ENCODE assay signal across 10 cellular contexts in the genomic region with DNA sequence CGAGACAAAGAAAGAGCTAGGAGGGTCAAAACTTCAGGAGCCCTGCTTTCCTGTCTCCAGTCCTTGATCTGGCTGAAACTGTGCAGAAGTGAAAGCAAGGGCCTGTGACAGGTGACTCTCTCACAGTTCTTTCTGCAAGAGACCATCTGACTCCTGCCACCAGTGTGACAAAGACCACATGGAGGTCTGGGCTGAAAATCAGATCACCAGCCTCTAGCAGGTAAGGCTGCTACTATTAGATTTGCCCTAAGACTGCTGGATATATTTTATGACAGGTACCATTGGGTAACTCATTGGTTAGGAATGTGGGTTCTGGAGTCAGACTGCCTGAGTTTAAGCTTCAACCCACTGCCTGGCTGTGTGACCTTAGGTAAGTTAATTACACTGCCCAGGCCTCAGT.
DNase-seq lines count a peak whose midpoint lies in the region; ATAC-seq and TF ChIP-seq lines count a peak whose summit lies in the region.
"Had no signal": no experiment of that assay in that cellular context is flagged by ENCODE, and none has a peak within 500 bp of the region (broad histone marks: within the 10 kb centered on the region; RNA-seq: fewer than 3 reads in every experiment).

No MANE protein-coding gene starts in this region.

- peaks cover 7% of the 10 kb centered on the region for H3K9me1 ChIP-seq in IMR-90 (ENCODE audit: insufficient read depth, low read length)

- dilution Hi-C loops in IMR-90 (cut with HindIII; ENCODE audit: low sequenced_read_pairs, unreplicated experiment), result no loop called here

- H3K36me3 ChIP-seq in IMR-90 (ENCODE audit: control insufficient read depth, insufficient read depth, low read length) (no peaks in the 10 kb centered on the region), thyroid gland (no peaks in the 10 kb centered on the region)
- H3K36me3 ChIP-seq: right lobe of liver, vagina had no signal

- TF ChIP-seq CTCF in IMR-90 (conservative IDR thresholded peaks at IDR 0.05; ENCODE audit: low read depth, low read length) (no peak), thyroid gland (IDR thresholded peaks at IDR 0.05) (no peak)

- no peak overlapping the region; the same call in 1 of the 2 replicates for H3K4ac ChIP-seq in IMR-90 (ENCODE audit: low read depth, low read length)

- H2BK20ac ChIP-seq in IMR-90 (ENCODE audit: low read depth, low read length), result peak overlapping the region; percentile 42; the same call in 1 of the 2 replicates

- H3K4me2 ChIP-seq in IMR-90 (ENCODE audit: low read depth, low read length), result no peak overlapping the region

- no peak overlapping the region for H3K18ac ChIP-seq in IMR-90 (ENCODE audit: low read depth, low read length)

- BruUV-seq in IMR-90 (replicated peaks; lab: Mats Ljungman, UMichigan), result no TSS peak

- H4K91ac ChIP-seq in IMR-90 (ENCODE audit: insufficient read depth, low read depth, low read length), result peak overlapping the region; percentile 2; the same call in 1 of the 2 replicates

- H3K27ac ChIP-seq in IMR-90 (ENCODE audit: insufficient read depth, low read length), result no peak overlapping the region
- H3K27ac ChIP-seq in thyroid gland, result no peak overlapping the region
- H3K27ac ChIP-seq: right lobe of liver, vagina had no signal

- no peak overlapping the region for H3K56ac ChIP-seq in IMR-90 (ENCODE audit: extremely low read depth, insufficient read depth, low read length)

- POLR2A ChIA-PET in IMR-90 (lab: Charles Lee; ENCODE audit: unreplicated experiment), result no interaction called here

- ATAC-seq in GM18858 (IDR thresholded peaks at IDR 0.05; ENCODE audit: unreplicated experiment), result peak; percentile 62
- peak; percentile 78 for ATAC-seq in HG02571 (IDR thresholded peaks at IDR 0.05; ENCODE audit: unreplicated experiment)
- ATAC-seq in IMR-90 (ENCODE audit: low read depth), result peak; percentile 42

- peaks cover 11% of the 10 kb centered on the region for H3K4me1 ChIP-seq in IMR-90 (ENCODE audit: control insufficient read depth, insufficient read depth, low read length)
- H3K4me1 ChIP-seq in thyroid gland, result peaks cover 2 to 16% of the 10 kb centered on the region in 2 donors
- H3K4me1 ChIP-seq: right lobe of liver had no signal

- H3K14ac ChIP-seq in IMR-90 (replicated peaks; ENCODE audit: low read depth, low read length), result 0 out of 2 replicates have a peak overlapping the region, but pooled peaks have one; percentile 68

- no peaks in the 10 kb centered on the region for H3K9me3 ChIP-seq in IMR-90 (ENCODE audit: control insufficient read depth, insufficient read depth, low read length)
- no peaks in the 10 kb centered on the region for H3K9me3 ChIP-seq in thyroid gland
- H3K9me3 ChIP-seq: right lobe of liver, vagina had no signal

- H3K4me3 ChIP-seq in IMR-90 (ENCODE audit: insufficient read depth, low read depth, low read length) (no peak overlapping the region), thyroid gland (replicated peaks in 1 of 3) (no peak overlapping the region)
- H3K4me3 ChIP-seq: right lobe of liver, vagina had no signal

- no peak overlapping the region for H3K9ac ChIP-seq in IMR-90 (ENCODE audit: low read depth, low read length)

- no peaks in the 10 kb centered on the region for H3K27me3 ChIP-seq in IMR-90 (ENCODE audit: control insufficient read depth, insufficient read depth, low read length)
- no peaks in the 10 kb centered on the region for H3K27me3 ChIP-seq in thyroid gland
- H3K27me3 ChIP-seq: right lobe of liver, vagina had no signal

- intact Hi-C loops in IMR-90 (cut with micrococcal nuclease) (no loop called here), thyroid gland (cut with DNase I) (no loop called here)

- no peak overlapping the region for H2AK5ac ChIP-seq in IMR-90 (ENCODE audit: low read depth, low read length)

- no peak overlapping the region for H2AFZ ChIP-seq in IMR-90 (replicated peaks; ENCODE audit: low read length, poor library complexity)

- no peak overlapping the region for H3K23ac ChIP-seq in IMR-90 (ENCODE audit: low read depth, low read length)

- H2AK9ac ChIP-seq in IMR-90 (replicated peaks; ENCODE audit: low read depth, low read length, poor library complexity), result no peak overlapping the region

- H4K8ac ChIP-seq in IMR-90 (ENCODE audit: low read depth in 2 of 2, low read length in 2 of 2), result no peak overlapping the region

- H2BK5ac ChIP-seq in IMR-90 (ENCODE audit: low read depth, low read length, poor library complexity, severe bottlenecking), result no peak overlapping the region

- no peak overlapping the region for H2BK120ac ChIP-seq in IMR-90 (ENCODE audit: low read depth, low read length)

- no peak for TF ChIP-seq RAD21 in IMR-90 (IDR thresholded peaks at IDR 0.05; ENCODE audit: low read length)

- peak overlapping the region; percentile 74; the same call in 2 of the 3 replicates for H2BK15ac ChIP-seq in IMR-90 (ENCODE audit: low read depth, low read length)

- peak; percentile 7 for DNase-seq in IMR-90
- DNase-seq in glomerular visceral epithelial cell (ENCODE audit: extremely low spot score), result peak; percentile 40
- DNase-seq in KBM-7, result no peak
- no peak for DNase-seq in NCI-H1436 (lab: John Stamatoyannopoulos, UW)
- no peak for DNase-seq in thyroid gland
- DNase-seq in stimulated activated CD4-positive, alpha-beta T cell treated with anti-CD3 and anti-CD28 coated beads, Interleukin-1b, Interleukin-23, amount 100 ng/mL, for 48 hours, result no peak
- DNase-seq: right lobe of liver had no signal

- no peaks in the 10 kb centered on the region for H3K79me1 ChIP-seq in IMR-90 (ENCODE audit: low read depth in 1 of 2, low read length in 2 of 2)

- CTCF ChIA-PET in IMR-90 (lab: Yijun Ruan, JAX), result no interaction called here

- no peaks in the 10 kb centered on the region for H4K20me1 ChIP-seq in IMR-90 (ENCODE audit: insufficient read depth, low read length)

- no peak overlapping the region for H4K5ac ChIP-seq in IMR-90 (ENCODE audit: low read depth, low read length)

- no CpG with 5 or more reads among the region's 1 CpG for WGBS in IMR-90 (ENCODE audit: extremely low coverage in 2 of 2, insufficient read length in 1 of 2), 2 experiments
- WGBS in thyroid gland, 2 donors, result 89 to 96% methylated on average over 1 of the region's 1 CpG

- in situ Hi-C loops in IMR-90 (cut with MboI; ENCODE audit: low sequenced_read_pairs), result no loop called here
- in situ Hi-C loops in KBM-7 (cut with MboI; ENCODE audit: low pct_unique_long_range_greater_than_20kb, low sequenced_read_pairs), result no loop called here

- TF ChIP-seq POLR2A in IMR-90 (IDR thresholded peaks at IDR 0.05; ENCODE audit: low read depth, low read length) (no peak), thyroid gland (IDR thresholded peaks at IDR 0.05) (no peak)

TF ChIP-seq in IMR-90, 13 proteins besides CTCF, POLR2A, EP300 and RAD21:
- TF ChIP-seq CEBPB (IDR thresholded peaks at IDR 0.05; ENCODE audit: low read depth, low read length), result no peak
- no peak for TF ChIP-seq MAFK (IDR thresholded peaks at IDR 0.05; ENCODE audit: low read depth, low read length)
- no peak for TF ChIP-seq RFX5 (IDR thresholded peaks at IDR 0.05; ENCODE audit: low read depth, low read length)
- TF ChIP-seq, protein P1, sequence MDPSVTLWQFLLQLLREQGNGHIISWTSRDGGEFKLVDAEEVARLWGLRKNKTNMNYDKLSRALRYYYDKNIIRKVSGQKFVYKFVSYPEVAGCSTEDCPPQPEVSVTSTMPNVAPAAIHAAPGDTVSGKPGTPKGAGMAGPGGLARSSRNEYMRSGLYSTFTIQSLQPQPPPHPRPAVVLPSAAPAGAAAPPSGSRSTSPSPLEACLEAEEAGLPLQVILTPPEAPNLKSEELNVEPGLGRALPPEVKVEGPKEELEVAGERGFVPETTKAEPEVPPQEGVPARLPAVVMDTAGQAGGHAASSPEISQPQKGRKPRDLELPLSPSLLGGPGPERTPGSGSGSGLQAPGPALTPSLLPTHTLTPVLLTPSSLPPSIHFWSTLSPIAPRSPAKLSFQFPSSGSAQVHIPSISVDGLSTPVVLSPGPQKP (IDR thresholded peaks at IDR 0.05; ENCODE audit: borderline replicate concordance, low read depth, low read length), result no peak
- TF ChIP-seq MXI1 (IDR thresholded peaks at IDR 0.05; ENCODE audit: borderline replicate concordance, low read depth, low read length), result no peak
- TF ChIP-seq BHLHE40 (IDR thresholded peaks at IDR 0.05; ENCODE audit: low read depth, low read length), result no peak
- TF ChIP-seq NFE2L2 (IDR thresholded peaks at IDR 0.05; ENCODE audit: low read depth, low read length), result no peak
- TF ChIP-seq, protein P2, sequence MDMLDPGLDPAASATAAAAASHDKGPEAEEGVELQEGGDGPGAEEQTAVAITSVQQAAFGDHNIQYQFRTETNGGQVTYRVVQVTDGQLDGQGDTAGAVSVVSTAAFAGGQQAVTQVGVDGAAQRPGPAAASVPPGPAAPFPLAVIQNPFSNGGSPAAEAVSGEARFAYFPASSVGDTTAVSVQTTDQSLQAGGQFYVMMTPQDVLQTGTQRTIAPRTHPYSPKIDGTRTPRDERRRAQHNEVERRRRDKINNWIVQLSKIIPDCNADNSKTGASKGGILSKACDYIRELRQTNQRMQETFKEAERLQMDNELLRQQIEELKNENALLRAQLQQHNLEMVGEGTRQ (IDR thresholded peaks at IDR 0.05; ENCODE audit: low read depth, low read length), result no peak
- TF ChIP-seq MAZ (IDR thresholded peaks at IDR 0.05; ENCODE audit: borderline replicate concordance, low read depth, low read length), result no peak
- no peak for TF ChIP-seq CHD1 (IDR thresholded peaks at IDR 0.05; ENCODE audit: low read depth, low read length)
- no peak for TF ChIP-seq SMC3 (IDR thresholded peaks at IDR 0.05; ENCODE audit: low read depth, low read length)
- TF ChIP-seq RCOR1 (IDR thresholded peaks at IDR 0.05; ENCODE audit: insufficient replicate concordance, low read length), result no peak
- TF ChIP-seq FOS (IDR thresholded peaks at IDR 0.05; ENCODE audit: low read depth, low read length), result no peak

Comparison
In these comparisons a context has a peak if more than half of its experiments do, and no peak if none do; other contexts are left out.
1. DNase-seq: peak in IMR-90 (single experiment) and glomerular visceral epithelial cell (single experiment); none in KBM-7 (single experiment), NCI-H1436 (single experiment), thyroid gland (0 of 2) and stimulated activated CD4-positive, alpha-beta T cell treated with anti-CD3 and anti-CD28 coated beads, Interleukin-1b, Interleukin-23, amount 100 ng/mL, for 48 hours (single experiment).
2. Peak in every context shown above with its lines, with median percentiles within 50 percentile points of each other: ATAC-seq.